Comparison of ENCODE assay signal across 31 cellular contexts in the genomic region with DNA sequence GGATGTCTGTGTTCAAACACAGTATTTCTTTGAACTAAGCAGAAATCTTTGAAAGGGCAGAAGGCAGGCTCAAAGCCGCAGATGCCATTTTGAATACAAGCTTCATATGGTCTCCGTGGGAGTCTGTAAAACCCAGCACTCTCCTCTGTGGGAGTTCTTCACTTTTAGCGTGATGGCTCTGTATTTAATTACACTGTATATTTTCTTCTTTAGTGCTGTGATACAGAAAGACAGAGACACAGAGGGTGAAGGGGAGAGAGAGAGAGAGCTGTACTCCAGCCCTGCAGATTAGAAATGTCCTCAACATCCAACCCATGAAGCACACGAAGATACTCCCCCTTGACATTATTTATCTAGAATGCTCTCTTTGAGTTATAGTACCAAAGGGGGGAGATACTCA.
"Had no signal": no experiment of that assay in that cellular context is flagged by ENCODE, and none has a peak within 500 bp of the region (broad histone marks: within the 10 kb centered on the region; RNA-seq: fewer than 3 reads in every experiment).

No MANE protein-coding gene starts in this region.

- H3K4me2 ChIP-seq: PC-9 had no signal

- H3K27me3 Mint-ChIP-seq: activated B cell treated with CpG ODN at 0.5 μM for 24 hours had no signal

- H3K36me3 ChIP-seq: ascending aorta had no signal

- H3K9me3 ChIP-seq: ascending aorta, body of pancreas had no signal

- ATAC-seq: activated CD8-positive, alpha-beta memory T cell treated with anti-CD3 and anti-CD28 coated beads, Interleukin-2, amount 10 ng/mL, durations not matched to agents 7 days and 5 days; activated naive CD4-positive, alpha-beta T cell treated with anti-CD3 and anti-CD28 coated beads, Interleukin-2, amount 50 U/mL, for 72 hours; activated naive CD8-positive, alpha-beta T cell treated with anti-CD3 and anti-CD28 coated beads, Interleukin-2, amount 50 U/mL, for 24 hours; body of pancreas; K562; T-cell had no signal

- DNase-seq: activated B cell treated with CpG ODN at 0.5 μM for 24 hours; activated CD4-positive, alpha-beta T cell treated with anti-CD3 and anti-CD28 coated beads for 1 hour; activated CD4-positive, alpha-beta T cell treated with anti-CD3 and anti-CD28 coated beads, Interleukin-2, amount 10 ng/mL, durations not matched to agents 24 days and 14 days; activated CD4-positive, alpha-beta T cell treated with anti-CD3 and anti-CD28 coated beads, Interleukin-2, amount 50 U/mL, for 48 hours; activated CD8-positive, alpha-beta memory T cell treated with anti-CD3 and anti-CD28 coated beads, Interleukin-2, amount 10 ng/mL, durations not matched to agents 7 days and 5 days; activated effector memory CD4-positive, alpha-beta T cell treated with Interleukin-2 at 50 U/mL for 16 hours; activated naive CD4-positive, alpha-beta T cell treated with Interleukin-2 at 50 U/mL for 16 hours; activated naive CD8-positive, alpha-beta T cell treated with anti-CD3 and anti-CD28 coated beads, Interleukin-2, amount 50 U/mL, for 24 hours; activated T-cell treated with anti-CD3 and anti-CD28 coated beads, Interleukin-2, amount 50 U/mL, for 24 hours; amniotic stem cell; body of pancreas; Karpas-422; MM.1S; NCI-H1105; NCI-H1436; NCI-H187 treated with DMSO at 0.1 percent for 48 hours; NCI-H2081 treated with DMSO at 0.1 percent for 48 hours; NCI-H226; NCI-H510A; NCI-H69; NK-92 treated with Interleukin-12 subunit alpha and Interleukin-12 subunit beta, amount 100 ng/mL, for 24 hours; PC-9; SHP77 treated with DMSO at 0.1 percent for 48 hours; T-cell; T-helper 2 cell; T1000 had no signal

- H3K27ac Mint-ChIP-seq: activated B cell treated with CpG ODN at 0.5 μM for 24 hours; activated CD4-positive, alpha-beta T cell treated with anti-CD3 and anti-CD28 coated beads, Interleukin-2, amount 10 ng/mL, durations not matched to agents 24 days and 14 days; activated CD8-positive, alpha-beta memory T cell treated with anti-CD3 and anti-CD28 coated beads, Interleukin-2, amount 10 ng/mL, durations not matched to agents 7 days and 5 days; activated naive CD4-positive, alpha-beta T cell treated with anti-CD3 and anti-CD28 coated beads, Interleukin-2, amount 50 U/mL, for 72 hours; activated naive CD8-positive, alpha-beta T cell treated with anti-CD3 and anti-CD28 coated beads, Interleukin-2, amount 50 U/mL, for 24 hours; activated T-cell treated with anti-CD3 and anti-CD28 coated beads, Interleukin-2, amount 50 U/mL, for 24 hours; T-cell had no signal

- H3K4me1 Mint-ChIP-seq: activated B cell treated with CpG ODN at 0.5 μM for 24 hours; activated CD4-positive, alpha-beta T cell treated with anti-CD3 and anti-CD28 coated beads, Interleukin-2, amount 10 ng/mL, durations not matched to agents 24 days and 14 days; activated CD8-positive, alpha-beta memory T cell treated with anti-CD3 and anti-CD28 coated beads, Interleukin-2, amount 10 ng/mL, durations not matched to agents 7 days and 5 days; activated naive CD8-positive, alpha-beta T cell treated with anti-CD3 and anti-CD28 coated beads, Interleukin-2, amount 50 U/mL, for 24 hours; central memory CD8-positive, alpha-beta T cell; T-cell had no signal

- H3K27me3 ChIP-seq: ascending aorta, body of pancreas had no signal

- H3K4me3 Mint-ChIP-seq: activated B cell treated with CpG ODN at 0.5 μM for 24 hours; activated CD4-positive, alpha-beta T cell treated with anti-CD3 and anti-CD28 coated beads, Interleukin-2, amount 10 ng/mL, durations not matched to agents 24 days and 14 days; activated CD8-positive, alpha-beta memory T cell treated with anti-CD3 and anti-CD28 coated beads, Interleukin-2, amount 10 ng/mL, durations not matched to agents 7 days and 5 days; activated naive CD8-positive, alpha-beta T cell treated with anti-CD3 and anti-CD28 coated beads, Interleukin-2, amount 50 U/mL, for 24 hours; activated T-cell treated with anti-CD3 and anti-CD28 coated beads, Interleukin-2, amount 50 U/mL, for 24 hours; activated T-helper 1 cell treated with anti-CD3 and anti-CD28 coated beads, Interleukin-12 subunit alpha, Interleukin-12 subunit beta, Interleukin-2, Interleukin-4 antibody, amounts not matched to agents 30 ng/mL and 10 ng/mL and 1 ng/mL, durations not matched to agents 14 hours and 24 hours and 36 hours; central memory CD8-positive, alpha-beta T cell; T-cell had no signal

- H3K4me3 ChIP-seq: ascending aorta, body of pancreas, K562, PC-9 had no signal

- H3K4me1 ChIP-seq: ascending aorta, body of pancreas had no signal

- H3K36me3 Mint-ChIP-seq: activated CD8-positive, alpha-beta memory T cell treated with anti-CD3 and anti-CD28 coated beads, Interleukin-2, amount 10 ng/mL, durations not matched to agents 7 days and 5 days; T-cell had no signal

- H3K27ac ChIP-seq: ascending aorta, body of pancreas, PC-9 had no signal

- H3K9me3 Mint-ChIP-seq: activated CD4-positive, alpha-beta T cell treated with anti-CD3 and anti-CD28 coated beads, Interleukin-2, amount 10 ng/mL, durations not matched to agents 24 days and 14 days; activated T-cell treated with anti-CD3 and anti-CD28 coated beads, Interleukin-2, amount 50 U/mL, for 24 hours; activated T-helper 1 cell treated with anti-CD3 and anti-CD28 coated beads, Interleukin-12 subunit alpha, Interleukin-12 subunit beta, Interleukin-2, Interleukin-4 antibody, amounts not matched to agents 30 ng/mL and 10 ng/mL and 1 ng/mL, durations not matched to agents 14 hours and 24 hours and 36 hours; central memory CD8-positive, alpha-beta T cell had no signal
